ENCODE assay signal across 8 cellular contexts in genomic region chr1:32981003-32981909, GRCh38. TPM values are rescaled to one million over a fixed set of nuclear protein-coding genes. Genes with fewer than 3 reads are reported as not detected.
A peak's percentile ranks its signal among the peaks of the same experiment; 100 is the strongest.
DNase-seq lines count a peak whose midpoint lies in the region; ATAC-seq and TF ChIP-seq lines count a peak whose summit lies in the region.

No MANE protein-coding gene starts in this region.

- peaks cover 0 to 9% (median 1%) of the 10 kb centered on the region in 4 donors for H3K4me1 ChIP-seq in tibial artery

- peak overlapping the region; percentile 90 for H3K27ac Mint-ChIP-seq in natural killer cell

- H3K27me3 Mint-ChIP-seq in natural killer cell (ENCODE audit: low read depth in 2 of 2), result no peaks in the 10 kb centered on the region

- H3K4me3 ChIP-seq in LNCaP clone FGC (ENCODE audit: low read depth, low read length), result no peak overlapping the region
- H3K4me3 ChIP-seq in tibial artery, result no peak overlapping the region

- H3K27ac ChIP-seq in tibial artery, result peak overlapping the region; percentile 27 to 54

- H3K27me3 ChIP-seq in tibial artery, result no peaks in the 10 kb centered on the region

- no peaks in the 10 kb centered on the region for H3K9me3 Mint-ChIP-seq in natural killer cell

- ATAC-seq in GM21825 (IDR thresholded peaks at IDR 0.05; ENCODE audit: unreplicated experiment) (peak; percentile 89), natural killer cell (peak; percentile 98 to 99 (median 98))

- H3K4me1 Mint-ChIP-seq in natural killer cell, result peaks cover 14 to 20% of the 10 kb centered on the region in 2 donors

- no peaks in the 10 kb centered on the region for H3K36me3 ChIP-seq in tibial artery

- H3K36me3 Mint-ChIP-seq in natural killer cell, result no peaks in the 10 kb centered on the region

- intact Hi-C loops in natural killer cell (cut with micrococcal nuclease), result loop anchor here (1.0 kb wide), 1 partner anchor 17 kb away; the partner anchor contains the start of gene RNF19B
- intact Hi-C loops in tibial artery (cut with DNase I; ENCODE audit: low total_unique reads), result no loop called here

- DNase-seq in GM04504 (ENCODE audit: low read depth) (peak; percentile 57), LNCaP clone FGC (ENCODE audit: low read depth) (peak; percentile 95), natural killer cell (peak; percentile 45), tibial artery (peak; percentile 65 to 75), HuH-7 (ENCODE audit: low spot score) (no peak)
- peak; percentile 61 to 64 for DNase-seq in activated CD4-positive, alpha-beta T cell treated with anti-CD3 and anti-CD28 coated beads for 4 hours
- DNase-seq in effector CD8-positive, alpha-beta T cell (lab: John Stamatoyannopoulos, UW), result peak; percentile 29

- TF ChIP-seq CTCF in LNCaP clone FGC (IDR thresholded peaks at IDR 0.05; ENCODE audit: control insufficient read depth, extremely low read depth, insufficient read depth) (no peak), natural killer cell (IDR thresholded peaks at IDR 0.05) (no peak), tibial artery (IDR thresholded peaks at IDR 0.05) (no peak)

- peak overlapping the region; percentile 67 for H3K4me3 Mint-ChIP-seq in natural killer cell

- no peaks in the 10 kb centered on the region for H3K9me3 ChIP-seq in tibial artery

RNA-seq across cellular contexts. Expression of gene RNF19B, which starts 16.6 kb away (rescaled TPM):
- 100 to 1,000 TPM in 1 of 3 donors, 10 to 100 TPM in 2; 44.2 to 110 (median 54.3) TPM for total RNA-seq in natural killer cell

RNA-seq across cellular contexts. Expression of gene AK2, which starts 55.4 kb away (rescaled TPM):
- 10 to 100 TPM; 64.8 to 94.0 (median 67.1) TPM for total RNA-seq in natural killer cell
